In the genomic region with DNA sequence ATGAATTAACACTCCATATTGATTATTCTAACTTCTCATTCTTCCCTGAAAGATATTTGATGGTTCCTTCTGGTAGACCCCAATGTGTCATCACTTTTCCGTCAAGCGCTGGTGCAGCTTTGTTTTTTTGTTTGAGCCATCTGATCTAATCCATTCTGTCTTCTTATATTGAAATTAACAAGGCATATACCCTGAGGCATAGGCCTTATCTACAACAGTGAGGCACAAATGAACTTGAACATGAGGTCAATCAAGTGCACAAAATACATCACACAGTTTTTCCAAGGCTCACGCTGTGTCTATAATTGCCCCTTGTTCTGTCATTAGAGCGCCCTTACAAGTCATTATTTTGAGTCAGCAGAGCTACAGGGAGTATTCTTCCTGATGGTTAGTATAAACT, we compare ENCODE assay signal across 26 cellular contexts.
DNase-seq lines count a peak whose midpoint lies in the region; ATAC-seq and TF ChIP-seq lines count a peak whose summit lies in the region.
"Had no signal": no experiment of that assay in that cellular context is flagged by ENCODE, and none has a peak within 500 bp of the region (broad histone marks: within the 10 kb centered on the region; RNA-seq: fewer than 3 reads in every experiment).

No MANE protein-coding gene starts in this region.

- no peak overlapping the region for H3K27ac Mint-ChIP-seq in naive thymus-derived CD8-positive, alpha-beta T cell
- H3K27ac Mint-ChIP-seq: CD14-positive monocyte, T-helper 17 cell had no signal

- H3K4me1 Mint-ChIP-seq in naive thymus-derived CD8-positive, alpha-beta T cell, result peaks cover 0 to 66% (median under 1%) of the 10 kb centered on the region in 4 donors
- H3K4me1 Mint-ChIP-seq: T-helper 17 cell had no signal

- TF ChIP-seq CTCF in OCI-LY7 (conservative IDR thresholded peaks at IDR 0.05; ENCODE audit: low read length), result no peak
- TF ChIP-seq CTCF in tibial nerve (IDR thresholded peaks at IDR 0.05), result no peak

- CTCF ChIA-PET in OCI-LY7 (lab: Charles Lee; ENCODE audit: unreplicated experiment), result no interaction called here

- no peaks in the 10 kb centered on the region for H3K9me2 ChIP-seq in OCI-LY7 (ENCODE audit: insufficient read depth, low read length)

- H3K4me1 ChIP-seq in OCI-LY7 (ENCODE audit: insufficient read depth, low read length, poor library complexity, severe bottlenecking) (peaks cover 71% of the 10 kb centered on the region), tibial nerve (peaks cover 0 to 4% (median 0%) of the 10 kb centered on the region in 4 donors)

- POLR2A ChIA-PET in OCI-LY7 (lab: Charles Lee), result interaction anchor here (0.6 to 1.4 kb wide), 3 partner anchors 32 to 165 kb away, joined by 3 read pairs; no protein-coding TSS in a partner anchor
- POLR2A ChIA-PET in naive thymus-derived CD8-positive, alpha-beta T cell (lab: Charles Lee), result no interaction called here

- no peaks in the 10 kb centered on the region for H3K79me2 ChIP-seq in OCI-LY7 (ENCODE audit: insufficient read depth, low read depth, low read length)

- H2AFZ ChIP-seq in OCI-LY7 (ENCODE audit: low read length), result peak overlapping the region; percentile 82; the same call in 1 of the 2 replicates

- intact Hi-C loops in OCI-LY7 (cut with micrococcal nuclease; ENCODE audit: unreplicated experiment), result loop anchor here (10.0 kb wide), 1 partner anchor 477 kb away; the partner anchor contains the start of gene CCNG1

- TF ChIP-seq EP300 in tibial nerve (IDR thresholded peaks at IDR 0.05), result no peak

- no peak overlapping the region for H3K4me2 ChIP-seq in OCI-LY7 (ENCODE audit: low read length)

- 63 to 64% methylated on average over 4 of the region's 4 CpGs for WGBS in tibial nerve, 2 donors

- no TSS peak for BruUV-seq in OCI-LY7 (replicated peaks; lab: Mats Ljungman, UMichigan)

- H3K36me3 Mint-ChIP-seq in naive thymus-derived CD8-positive, alpha-beta T cell, result no peaks in the 10 kb centered on the region
- H3K36me3 Mint-ChIP-seq: CD14-positive monocyte had no signal

- H4K20me1 ChIP-seq in OCI-LY7 (ENCODE audit: insufficient read depth, low read length), result no peaks in the 10 kb centered on the region

- ATAC-seq in GM18907 (IDR thresholded peaks at IDR 0.05; ENCODE audit: unreplicated experiment), result no peak
- ATAC-seq in naive thymus-derived CD8-positive, alpha-beta T cell, result no peak
- ATAC-seq: HCT116, HepG2, K562, T-helper 17 cell had no signal

- H3K27me3 Mint-ChIP-seq in naive thymus-derived CD8-positive, alpha-beta T cell, result no peaks in the 10 kb centered on the region
- H3K27me3 Mint-ChIP-seq: T-helper 17 cell had no signal

- peak; percentile 34 for DNase-seq in DMS 273 treated with DMSO at 0.1 percent for 48 hours (lab: John Stamatoyannopoulos, UW)
- peak in 2 of 3 experiments; percentile 71 to 92 for DNase-seq in NCI-H1417 (lab: John Stamatoyannopoulos, UW)
- no peak for DNase-seq in OCI-LY7 (ENCODE audit: low spot score)
- peak; percentile 66 for DNase-seq in retina
- DNase-seq in HT-29 (ENCODE audit: low spot score), result no peak
- DNase-seq in tibial nerve (ENCODE audit: low spot score in 2 of 2), result no peak
- no peak for DNase-seq in naive thymus-derived CD8-positive, alpha-beta T cell
- DNase-seq: DMS79 treated with DMSO at 0.1 percent for 48 hours, GF-D8, Kasumi-1, MV-4-11, NCI-H1105, NCI-H187, NCI-H2081 treated with DMSO at 0.1 percent for 48 hours, NCI-H2171, NCI-H226, NCI-H510A treated with DMSO at 0.1 percent for 48 hours, SIG-M5, T-helper 17 cell, T1000 had no signal

- H3K9me3 ChIP-seq in OCI-LY7 (ENCODE audit: low read length) (peaks cover 8% of the 10 kb centered on the region; the same call in 1 of the 2 replicates), tibial nerve (no peaks in the 10 kb centered on the region)

- H3K27ac ChIP-seq in OCI-LY7 (ENCODE audit: low read depth, low read length, poor library complexity, severe bottlenecking) (no peak overlapping the region), tibial nerve (no peak overlapping the region)
- H3K27ac ChIP-seq: SK-N-MC had no signal

- H3K36me3 ChIP-seq in OCI-LY7 (ENCODE audit: insufficient read depth, low read length), result 0 out of 2 replicates have a peak, but pooled peaks cover 4% of the 10 kb centered on the region
- no peaks in the 10 kb centered on the region for H3K36me3 ChIP-seq in tibial nerve

- TF ChIP-seq POLR2A in tibial nerve (IDR thresholded peaks at IDR 0.05), result no peak

- peaks cover 0 to 10% (median 0%) of the 10 kb centered on the region in 9 donors for H3K9me3 Mint-ChIP-seq in naive thymus-derived CD8-positive, alpha-beta T cell
- H3K9me3 Mint-ChIP-seq: CD14-positive monocyte had no signal

- H3K27me3 ChIP-seq in tibial nerve, result no peaks in the 10 kb centered on the region

- no peak overlapping the region for H3K4me3 ChIP-seq in OCI-LY7 (ENCODE audit: low read depth, low read length, poor library complexity, severe bottlenecking)
- no peak overlapping the region for H3K4me3 ChIP-seq in tibial nerve
- H3K4me3 ChIP-seq: K562, SK-N-MC had no signal

- no peak overlapping the region for H3K4me3 Mint-ChIP-seq in naive thymus-derived CD8-positive, alpha-beta T cell
- H3K4me3 Mint-ChIP-seq: CD14-positive monocyte, T-helper 17 cell had no signal

Comparison
In these comparisons a context has a peak if more than half of its experiments do, and no peak if none do; other contexts are left out.
1. DNase-seq: peak in DMS 273 treated with DMSO at 0.1 percent for 48 hours (single experiment), NCI-H1417 (2 of 3) and retina (single experiment); none in OCI-LY7 (single experiment), HT-29 (single experiment), tibial nerve (0 of 2) and naive thymus-derived CD8-positive, alpha-beta T cell (0 of 10).